ENCODE assay signal across 1 cellular context in genomic region chr1:205141236-205142104, GRCh38.
TF ChIP-seq lines count a peak whose summit lies in the region.

No MANE protein-coding gene starts in this region.

TF ChIP-seq in K562, 482 proteins besides CTCF, POLR2A, EP300 and RAD21 (continued from another document):
- TF ChIP-seq, protein P1, sequence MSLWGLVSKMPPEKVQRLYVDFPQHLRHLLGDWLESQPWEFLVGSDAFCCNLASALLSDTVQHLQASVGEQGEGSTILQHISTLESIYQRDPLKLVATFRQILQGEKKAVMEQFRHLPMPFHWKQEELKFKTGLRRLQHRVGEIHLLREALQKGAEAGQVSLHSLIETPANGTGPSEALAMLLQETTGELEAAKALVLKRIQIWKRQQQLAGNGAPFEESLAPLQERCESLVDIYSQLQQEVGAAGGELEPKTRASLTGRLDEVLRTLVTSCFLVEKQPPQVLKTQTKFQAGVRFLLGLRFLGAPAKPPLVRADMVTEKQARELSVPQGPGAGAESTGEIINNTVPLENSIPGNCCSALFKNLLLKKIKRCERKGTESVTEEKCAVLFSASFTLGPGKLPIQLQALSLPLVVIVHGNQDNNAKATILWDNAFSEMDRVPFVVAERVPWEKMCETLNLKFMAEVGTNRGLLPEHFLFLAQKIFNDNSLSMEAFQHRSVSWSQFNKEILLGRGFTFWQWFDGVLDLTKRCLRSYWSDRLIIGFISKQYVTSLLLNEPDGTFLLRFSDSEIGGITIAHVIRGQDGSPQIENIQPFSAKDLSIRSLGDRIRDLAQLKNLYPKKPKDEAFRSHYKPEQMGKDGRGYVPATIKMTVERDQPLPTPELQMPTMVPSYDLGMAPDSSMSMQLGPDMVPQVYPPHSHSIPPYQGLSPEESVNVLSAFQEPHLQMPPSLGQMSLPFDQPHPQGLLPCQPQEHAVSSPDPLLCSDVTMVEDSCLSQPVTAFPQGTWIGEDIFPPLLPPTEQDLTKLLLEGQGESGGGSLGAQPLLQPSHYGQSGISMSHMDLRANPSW (CRISPR knock-in tag; IDR thresholded peaks at IDR 0.05), result no peak
- no peak for TF ChIP-seq NR0B1 (IDR thresholded peaks at IDR 0.05; ENCODE audit: partially characterized antibody)
- TF ChIP-seq CBX3 (IDR thresholded peaks at IDR 0.05; ENCODE audit: borderline replicate concordance in 1 of 2, low read length in 2 of 2), result no peak; a peak in 1 of 3 replicates
- 0 out of 2 replicates have a peak, but pooled peaks have one; percentile 22 for TF ChIP-seq DEAF1 (CRISPR knock-in tag; IDR thresholded peaks at IDR 0.05)
- TF ChIP-seq ETV1 (tag; conservative IDR thresholded peaks at IDR 0.05; ENCODE audit: low read depth), result peak; percentile 59
- TF ChIP-seq ZBTB49 (CRISPR knock-in tag; IDR thresholded peaks at IDR 0.05; ENCODE audit: borderline replicate concordance), result no peak
- TF ChIP-seq VEZF1 (CRISPR knock-in tag; IDR thresholded peaks at IDR 0.05), result no peak
- no peak for TF ChIP-seq ZBTB8A (IDR thresholded peaks at IDR 0.05; ENCODE audit: partially characterized antibody)
- TF ChIP-seq ZNF766 (CRISPR knock-in tag; conservative IDR thresholded peaks at IDR 0.05), result peak; percentile 46; the same call in 1 of the 2 replicates
- no peak for TF ChIP-seq USF2 (CRISPR knock-in tag; IDR thresholded peaks at IDR 0.05)
- TF ChIP-seq, protein P2, sequence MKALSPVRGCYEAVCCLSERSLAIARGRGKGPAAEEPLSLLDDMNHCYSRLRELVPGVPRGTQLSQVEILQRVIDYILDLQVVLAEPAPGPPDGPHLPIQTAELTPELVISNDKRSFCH (CRISPR knock-in tag; IDR thresholded peaks at IDR 0.05), result no peak
- TF ChIP-seq, protein P2 (tag; IDR thresholded peaks at IDR 0.05), result 0 out of 2 replicates have a peak, but pooled peaks have one; percentile 54
- no peak for TF ChIP-seq ZNF318 (IDR thresholded peaks at IDR 0.05; ENCODE audit: borderline replicate concordance in 1 of 2, low read depth in 1 of 2)
- TF ChIP-seq ZNF143 (CRISPR knock-in tag; IDR thresholded peaks at IDR 0.05), result no peak; the same call in 1 of the 2 replicates
- no peak for TF ChIP-seq ZNF24 (IDR thresholded peaks at IDR 0.05)
- no peak for TF ChIP-seq SRSF7 (optimal IDR thresholded peaks at IDR 0.05; ENCODE audit: low read depth, low read length)
- TF ChIP-seq, protein P3, sequence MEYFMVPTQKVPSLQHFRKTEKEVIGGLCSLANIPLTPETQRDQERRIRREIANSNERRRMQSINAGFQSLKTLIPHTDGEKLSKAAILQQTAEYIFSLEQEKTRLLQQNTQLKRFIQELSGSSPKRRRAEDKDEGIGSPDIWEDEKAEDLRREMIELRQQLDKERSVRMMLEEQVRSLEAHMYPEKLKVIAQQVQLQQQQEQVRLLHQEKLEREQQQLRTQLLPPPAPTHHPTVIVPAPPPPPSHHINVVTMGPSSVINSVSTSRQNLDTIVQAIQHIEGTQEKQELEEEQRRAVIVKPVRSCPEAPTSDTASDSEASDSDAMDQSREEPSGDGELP (CRISPR knock-in tag; IDR thresholded peaks at IDR 0.05; ENCODE audit: borderline replicate concordance), result no peak; the same call in 1 of the 2 replicates
- TF ChIP-seq KLF13 (tag; IDR thresholded peaks at IDR 0.05; ENCODE audit: borderline replicate concordance, low read depth), result no peak
- TF ChIP-seq MBD2 (IDR thresholded peaks at IDR 0.05; ENCODE audit: borderline replicate concordance, low read depth), result no peak
- TF ChIP-seq SMAD3 (CRISPR knock-in tag; conservative IDR thresholded peaks at IDR 0.05), result no peak
- no peak for TF ChIP-seq ZFPM2 (CRISPR knock-in tag; IDR thresholded peaks at IDR 0.05)
- TF ChIP-seq MYC (IDR thresholded peaks at IDR 0.05; ENCODE audit: low read depth, low read length), result peak; percentile 29; the same call in 1 of the 2 replicates
- no peak for TF ChIP-seq MYC (CRISPR knock-in tag; IDR thresholded peaks at IDR 0.05; ENCODE audit: borderline replicate concordance, low read depth)
- 0 out of 2 replicates have a peak, but pooled peaks have one; percentile 31 for TF ChIP-seq XRCC5 (IDR thresholded peaks at IDR 0.05; ENCODE audit: low read depth, low read length)
- no peak for TF ChIP-seq IFI16 (CRISPR knock-in tag; IDR thresholded peaks at IDR 0.05)
- no peak for TF ChIP-seq ZNF398 (CRISPR knock-in tag; IDR thresholded peaks at IDR 0.05)
- TF ChIP-seq CREB1 (IDR thresholded peaks at IDR 0.05), result no peak
- no peak for TF ChIP-seq CREB1 (CRISPR knock-in tag; IDR thresholded peaks at IDR 0.05)
- no peak for TF ChIP-seq PURB (CRISPR knock-in tag; IDR thresholded peaks at IDR 0.05; ENCODE audit: low read depth)
- TF ChIP-seq ETV5 (CRISPR knock-in tag; IDR thresholded peaks at IDR 0.05; ENCODE audit: low read depth), result no peak; the same call in 1 of the 2 replicates
TF ChIP-seq in K562: peak in this region for 51.
